In the genomic region with DNA sequence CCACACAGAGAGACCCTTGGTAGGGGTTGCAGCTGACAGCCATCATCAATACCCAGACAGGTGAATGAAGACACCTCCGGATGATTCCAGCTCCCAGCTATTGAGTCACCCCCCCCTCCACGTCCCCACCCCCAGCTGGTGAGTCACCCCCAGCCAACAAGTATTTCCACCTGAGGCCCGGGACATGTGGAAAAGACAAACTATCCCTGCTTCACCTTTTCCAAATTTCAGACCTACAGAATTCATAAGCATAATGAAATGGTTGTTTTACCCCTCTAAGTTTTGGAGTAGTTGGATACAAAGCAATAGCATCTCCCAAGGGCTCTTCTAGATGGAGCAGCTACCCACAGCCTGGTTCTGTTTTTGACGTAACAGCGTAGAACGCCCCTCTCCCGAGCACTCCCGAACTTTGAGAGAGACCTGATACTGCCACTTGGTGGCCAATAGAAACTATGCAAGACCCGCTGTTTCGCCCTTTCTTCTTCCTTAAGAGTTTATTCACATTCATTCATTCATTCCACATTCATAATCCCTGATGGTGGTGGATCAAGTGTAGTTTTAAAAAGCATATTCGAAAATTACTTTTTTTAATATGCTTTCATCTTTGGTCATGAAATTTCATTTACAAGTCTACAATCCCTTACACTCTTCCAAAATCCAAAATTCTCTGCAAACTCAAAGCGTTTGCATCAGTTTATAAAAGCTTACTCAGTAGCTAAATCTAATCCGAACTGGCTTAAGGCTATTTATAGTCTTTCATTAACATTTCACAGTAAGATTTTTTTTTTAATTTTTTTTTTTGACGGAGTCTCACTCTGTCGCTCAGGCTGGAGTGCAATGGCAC, we compare ENCODE assay signal across 8 cellular contexts. TPM values are rescaled to one million over a fixed set of nuclear protein-coding genes. Genes with fewer than 3 reads are reported as not detected.
DNase-seq lines count a peak whose midpoint lies in the region; TF ChIP-seq lines count a peak whose summit lies in the region.

No MANE protein-coding gene starts in this region.

- intact Hi-C loops in lower leg skin (cut with DNase I; ENCODE audit: low total_unique reads), result no loop called here

- H3K27ac ChIP-seq in SU-DHL-6 (ENCODE audit: low read depth, low read length), result no peak overlapping the region
- no peak overlapping the region for H3K27ac ChIP-seq in endodermal cell (ENCODE audit: low read depth, low read length)

- H3K27me3 Mint-ChIP-seq in endodermal cell (ENCODE audit: insufficient read depth), result peaks cover 2% of the 10 kb centered on the region
- H3K27me3 Mint-ChIP-seq in nephron progenitor cell (ENCODE audit: low read depth, poor library complexity), result peaks cover 25% of the 10 kb centered on the region

- 51 to 93% methylated on average over 4 to 15 of the region's 15 CpGs for WGBS in endodermal cell (ENCODE audit: insufficient coverage in 1 of 2, insufficient read length in 1 of 2), 2 experiments
- WGBS in lower leg skin, 2 donors, result 32 to 37% methylated on average over 14 to 15 of the region's 15 CpGs

- no peaks in the 10 kb centered on the region for H3K9me2 ChIP-seq in SU-DHL-6 (replicated peaks; ENCODE audit: insufficient read depth, low read length)

- H3K9me3 Mint-ChIP-seq in endodermal cell (no peaks in the 10 kb centered on the region), nephron progenitor cell (no peaks in the 10 kb centered on the region)

- DNase-seq in ELF-1 (ENCODE audit: low read depth, low spot score) (peak; percentile 50), LNCaP clone FGC (ENCODE audit: low read depth) (no peak), endodermal cell (peak; percentile 82), nephron progenitor cell (peak; percentile 42), amniotic stem cell (lab: John Stamatoyannopoulos, UW) (no peak), lower leg skin (ENCODE audit: low spot score in 2 of 2) (no peak)
- no peak for DNase-seq in activated naive CD4-positive, alpha-beta T cell treated with anti-CD3 and anti-CD28 coated beads, Interleukin-2, amount 50 U/mL, for 16 hours

- H4K20me1 ChIP-seq in SU-DHL-6 (ENCODE audit: low read depth, low read length), result no peaks in the 10 kb centered on the region

- H3K27ac Mint-ChIP-seq in endodermal cell, result no peak overlapping the region
- no peak overlapping the region for H3K27ac Mint-ChIP-seq in nephron progenitor cell

- H2AFZ ChIP-seq in SU-DHL-6 (ENCODE audit: low read depth, low read length, severe bottlenecking), result no peak overlapping the region

- peak overlapping the region; percentile 21 for H3K4me2 ChIP-seq in SU-DHL-6 (ENCODE audit: low read depth, low read length, poor library complexity, severe bottlenecking)

- H3K4me3 ChIP-seq in LNCaP clone FGC (ENCODE audit: low read depth, low read length) (no peak overlapping the region), SU-DHL-6 (ENCODE audit: insufficient read depth, low read length, poor library complexity, severe bottlenecking) (no peak overlapping the region), endodermal cell (ENCODE audit: low read length) (no peak overlapping the region), lower leg skin (ENCODE audit: low read depth, poor library complexity, severe bottlenecking) (no peak overlapping the region)

- no peaks in the 10 kb centered on the region for H3K4me1 ChIP-seq in endodermal cell (ENCODE audit: control insufficient read depth, insufficient read depth, low read length)

- H3K27me3 ChIP-seq in SU-DHL-6 (ENCODE audit: low read length) (no peaks in the 10 kb centered on the region), endodermal cell (ENCODE audit: control insufficient read depth, insufficient read depth, low read length, poor library complexity, severe bottlenecking) (no peaks in the 10 kb centered on the region)

- H3K9ac ChIP-seq in SU-DHL-6 (ENCODE audit: low read length), result no peak overlapping the region
- H3K9ac ChIP-seq in endodermal cell (ENCODE audit: extremely low read depth, low read length, poor library complexity, severe bottlenecking), result no peak overlapping the region

- no peaks in the 10 kb centered on the region for H3K4me1 Mint-ChIP-seq in endodermal cell
- H3K4me1 Mint-ChIP-seq in nephron progenitor cell, result no peaks in the 10 kb centered on the region

- TF ChIP-seq POLR2A in lower leg skin (IDR thresholded peaks at IDR 0.05), result no peak

- no peak overlapping the region for H3K4me3 Mint-ChIP-seq in endodermal cell
- no peak overlapping the region for H3K4me3 Mint-ChIP-seq in nephron progenitor cell

- no peaks in the 10 kb centered on the region for H3F3A ChIP-seq in SU-DHL-6 (ENCODE audit: insufficient read depth)

- H3K9me3 ChIP-seq in SU-DHL-6 (ENCODE audit: insufficient read depth, low read length), result no peaks in the 10 kb centered on the region
- no peaks in the 10 kb centered on the region for H3K9me3 ChIP-seq in endodermal cell (ENCODE audit: control insufficient read depth, low read length)

- H3K36me3 Mint-ChIP-seq in endodermal cell (ENCODE audit: low read depth) (no peaks in the 10 kb centered on the region), nephron progenitor cell (ENCODE audit: low read depth) (no peaks in the 10 kb centered on the region)

- no peaks in the 10 kb centered on the region for H3K79me2 ChIP-seq in SU-DHL-6 (ENCODE audit: insufficient read depth, low read length)

- TF ChIP-seq CTCF in LNCaP clone FGC (IDR thresholded peaks at IDR 0.05; ENCODE audit: control insufficient read depth, extremely low read depth, insufficient read depth) (peak; percentile 22; the same call in 1 of the 2 replicates), SU-DHL-6 (IDR thresholded peaks at IDR 0.05; ENCODE audit: insufficient read depth, low read length, poor library complexity, severe bottlenecking) (peak; percentile 82), endodermal cell (conservative IDR thresholded peaks at IDR 0.05) (peak; percentile 82), nephron progenitor cell (IDR thresholded peaks at IDR 0.05) (peak; percentile 63), lower leg skin (IDR thresholded peaks at IDR 0.05) (peak in 1 of 3 donors; percentile 11)

- H3K36me3 ChIP-seq in SU-DHL-6 (ENCODE audit: low read length) (no peaks in the 10 kb centered on the region), endodermal cell (ENCODE audit: control insufficient read depth, insufficient read depth, low read length) (no peaks in the 10 kb centered on the region)

RNA-seq across cellular contexts. Expression of gene PPP1R16B, which starts 15.1 kb away (rescaled TPM):
- total RNA-seq in endodermal cell (10 to 100 TPM in 1 of 2 donors, 1 to 10 TPM in 1; 6.7 to 15.3 TPM), lower leg skin (1 to 10 TPM in 3 of 4 donors, under 1 TPM in 1; 0.72 to 3.0 (median 1.4) TPM)
- 2.5 TPM for polyA plus RNA-seq in endodermal cell (2013, experiment 1 of 2)
- polyA plus RNA-seq in endodermal cell (2013, experiment 2 of 2), result 2.3 TPM

RNA-seq across cellular contexts. Expression of gene ACTR5, which starts 42.2 kb away (rescaled TPM):
- 10 to 100 TPM in 1 of 2 donors, 1 to 10 TPM in 1; 7.9 to 11.2 TPM for total RNA-seq in endodermal cell
- polyA plus RNA-seq in endodermal cell (2013, experiment 1 of 2), result 11.4 TPM
- 10.0 TPM for polyA plus RNA-seq in endodermal cell (2013, experiment 2 of 2)
- total RNA-seq in lower leg skin, result 10 to 100 TPM in 3 of 4 donors, 1 to 10 TPM in 1; 7.3 to 11.7 (median 10.8) TPM

Comparison
In these comparisons a context has a peak if more than half of its experiments do, and no peak if none do; other contexts are left out.
1. DNase-seq: peak in ELF-1 (single experiment), endodermal cell (single experiment) and nephron progenitor cell (single experiment); none in LNCaP clone FGC (single experiment), amniotic stem cell (single experiment), activated naive CD4-positive, alpha-beta T cell treated with anti-CD3 and anti-CD28 coated beads, Interleukin-2, amount 50 U/mL, for 16 hours (single experiment) and lower leg skin (0 of 2).